21 cellular contexts compared by ENCODE assay signal in genomic region chr5:30928966-30929365, GRCh38.
DNase-seq lines count a peak whose midpoint lies in the region; ATAC-seq, FAIRE-seq and TF ChIP-seq lines count a peak whose summit lies in the region.
"Had no signal": no experiment of that assay in that cellular context is flagged by ENCODE, and none has a peak within 500 bp of the region (broad histone marks: within the 10 kb centered on the region; RNA-seq: fewer than 3 reads in every experiment).

No MANE protein-coding gene starts in this region.

- no peak for FAIRE-seq in HTR-8/SVneo (lab: Jason Lieb, UNC)
- FAIRE-seq: GM12878, GM19239, HepG2 had no signal

- H3K27ac ChIP-seq in HEK293 (ENCODE audit: extremely low read depth, low read depth, low read length): no peak overlapping the region
- H3K27ac ChIP-seq: BLaER1 treated with 17β-estradiol and CSF1 and Interleukin-3, amounts not matched to agents 10 nM and 100 nM; KMS-11 had no signal

- H3K27ac Mint-ChIP-seq in WTC11: peak overlapping the region; percentile 19
- H3K27ac Mint-ChIP-seq in activated T-helper 2 cell treated with anti-CD3 and anti-CD28 coated beads, Interferon-gamma antibody, Interleukin-2, Interleukin-4, amounts not matched to agents 10 μg/mL and 5 μg/mL and 100 μg/mL, durations not matched to agents 14 hours and 24 hours and 36 hours: no peak overlapping the region
- H3K27ac Mint-ChIP-seq: B cell; CD8-positive, alpha-beta T cell; GM23338 had no signal

- H3K4me3 Mint-ChIP-seq in WTC11: no peak overlapping the region
- H3K4me3 Mint-ChIP-seq in activated T-helper 2 cell treated with anti-CD3 and anti-CD28 coated beads, Interferon-gamma antibody, Interleukin-2, Interleukin-4, amounts not matched to agents 10 μg/mL and 5 μg/mL and 100 μg/mL, durations not matched to agents 14 hours and 24 hours and 36 hours (ENCODE audit: low read depth): no peak overlapping the region
- H3K4me3 Mint-ChIP-seq: B cell; CD8-positive, alpha-beta T cell; GM23338 had no signal

- H3K4me1 ChIP-seq in HEK293 (ENCODE audit: control insufficient read depth, insufficient read depth, low read length): no peaks in the 10 kb centered on the region
- H3K4me1 ChIP-seq: BLaER1 treated with 17β-estradiol and CSF1 and Interleukin-3, amounts not matched to agents 10 nM and 100 nM had no signal

- peaks cover 33% of the 10 kb centered on the region for H3K4me1 Mint-ChIP-seq in WTC11
- no peaks in the 10 kb centered on the region for H3K4me1 Mint-ChIP-seq in activated T-helper 2 cell treated with anti-CD3 and anti-CD28 coated beads, Interferon-gamma antibody, Interleukin-2, Interleukin-4, amounts not matched to agents 10 μg/mL and 5 μg/mL and 100 μg/mL, durations not matched to agents 14 hours and 24 hours and 36 hours (ENCODE audit: low read depth)
- H3K4me1 Mint-ChIP-seq: B cell had no signal

- DNase-seq in WTC11 (ENCODE audit: low spot score): no peak
- peak; percentile 3 for DNase-seq in astrocyte of the spinal cord (ENCODE audit: low read depth, low spot score)
- DNase-seq in fibroblast of the aortic adventitia (ENCODE audit: low read depth): peak; percentile 14
- DNase-seq in hippocampal formation (lab: John Stamatoyannopoulos, UW): no peak
- DNase-seq in HTR-8/SVneo (ENCODE audit: insufficient read length, low spot score): no peak
- no peak for DNase-seq in activated T-helper 2 cell treated with anti-CD3 and anti-CD28 coated beads, Interferon-gamma antibody, Interleukin-2, Interleukin-4, amounts not matched to agents 10 μg/mL and 5 μg/mL and 100 μg/mL, durations not matched to agents 14 hours and 24 hours and 36 hours (ENCODE audit: low spot score)
- DNase-seq: Calu3; CD8-positive, alpha-beta T cell; DMS79 treated with DMSO at 0.1 percent for 48 hours; EL; H7 had no signal

- no peaks in the 10 kb centered on the region for H3K9me3 ChIP-seq in HEK293 (ENCODE audit: control insufficient read depth, insufficient read depth, low read depth, low read length)
- H3K9me3 ChIP-seq: BLaER1 treated with 17β-estradiol and CSF1 and Interleukin-3, amounts not matched to agents 10 nM and 100 nM had no signal

- no peaks in the 10 kb centered on the region for H3K36me3 ChIP-seq in HEK293 (ENCODE audit: control insufficient read depth in 2 of 2, insufficient read depth in 1 of 2, low read length in 2 of 2)
- H3K36me3 ChIP-seq: BLaER1 treated with 17β-estradiol and CSF1 and Interleukin-3, amounts not matched to agents 10 nM and 100 nM had no signal

- ATAC-seq in WTC11: no peak
- ATAC-seq in HG03175 (IDR thresholded peaks at IDR 0.05; ENCODE audit: unreplicated experiment): no peak
- ATAC-seq: CD8-positive, alpha-beta T cell; GM12878; GM23338; HCT116; HepG2 had no signal

- no peaks in the 10 kb centered on the region; the same call in 1 of the 2 replicates for H3K27me3 Mint-ChIP-seq in WTC11 (ENCODE audit: low read depth)
- no peaks in the 10 kb centered on the region for H3K27me3 Mint-ChIP-seq in activated T-helper 2 cell treated with anti-CD3 and anti-CD28 coated beads, Interferon-gamma antibody, Interleukin-2, Interleukin-4, amounts not matched to agents 10 μg/mL and 5 μg/mL and 100 μg/mL, durations not matched to agents 14 hours and 24 hours and 36 hours (ENCODE audit: low read depth)
- H3K27me3 Mint-ChIP-seq: B cell had no signal

- H3K4me3 ChIP-seq in HEK293 (ENCODE audit: low read depth, low read length): no peak overlapping the region
- no peak overlapping the region for H3K4me3 ChIP-seq in astrocyte of the spinal cord (ENCODE audit: low read depth, low read length)
- no peak overlapping the region for H3K4me3 ChIP-seq in fibroblast of the aortic adventitia (ENCODE audit: low read depth, low read length)
- H3K4me3 ChIP-seq: BLaER1 treated with 17β-estradiol and CSF1 and Interleukin-3, amounts not matched to agents 10 nM and 100 nM; GM12878; GM23338 had no signal

- POLR2A ChIA-PET in HEK293 (lab: Yijun Ruan, JAX): no interaction called here
- POLR2A ChIA-PET in WTC11 (lab: Charles Lee): no interaction called here

- H3K9me3 Mint-ChIP-seq in WTC11: peaks cover 4% of the 10 kb centered on the region
- H3K9me3 Mint-ChIP-seq in activated T-helper 2 cell treated with anti-CD3 and anti-CD28 coated beads, Interferon-gamma antibody, Interleukin-2, Interleukin-4, amounts not matched to agents 10 μg/mL and 5 μg/mL and 100 μg/mL, durations not matched to agents 14 hours and 24 hours and 36 hours: peaks cover 20% of the 10 kb centered on the region
- H3K9me3 Mint-ChIP-seq: GM23338 had no signal

- H3K36me3 Mint-ChIP-seq in WTC11: no peaks in the 10 kb centered on the region
- no peaks in the 10 kb centered on the region for H3K36me3 Mint-ChIP-seq in activated T-helper 2 cell treated with anti-CD3 and anti-CD28 coated beads, Interferon-gamma antibody, Interleukin-2, Interleukin-4, amounts not matched to agents 10 μg/mL and 5 μg/mL and 100 μg/mL, durations not matched to agents 14 hours and 24 hours and 36 hours (ENCODE audit: low read depth)
- H3K36me3 Mint-ChIP-seq: CD8-positive, alpha-beta T cell had no signal

- TF ChIP-seq CTCF in HEK293 (tag by site-specific recombination; IDR thresholded peaks at IDR 0.05) (no peak), WTC11 (IDR thresholded peaks at IDR 0.05) (no peak), astrocyte of the spinal cord (IDR thresholded peaks at IDR 0.05; ENCODE audit: low read depth, low read length) (no peak), fibroblast of the aortic adventitia (IDR thresholded peaks at IDR 0.05; ENCODE audit: insufficient read depth, low read length) (no peak)

- in situ Hi-C loops in astrocyte of the spinal cord (cut with HindIII; ENCODE audit: low sequenced_read_pairs): no loop called here

- CTCF ChIA-PET in HEK293 (lab: Yijun Ruan, JAX): interaction anchor here (0.6 kb wide), 1 partner anchor 13 kb away, joined by 5 read pairs; no protein-coding TSS in a partner anchor
- CTCF ChIA-PET in WTC11 (lab: Charles Lee): no interaction called here

- intact Hi-C loops in activated T-helper 2 cell treated with anti-CD3 and anti-CD28 coated beads, Interferon-gamma antibody, Interleukin-2, Interleukin-4, amounts not matched to agents 10 μg/mL and 5 μg/mL and 100 μg/mL, durations not matched to agents 14 hours and 24 hours and 36 hours (cut with micrococcal nuclease): no loop called here

TF ChIP-seq in HEK293, 187 proteins besides CTCF, POLR2A, EP300 and RAD21:
- TF ChIP-seq ZNF416 (tag by site-specific recombination; IDR thresholded peaks at IDR 0.05): no peak
- TF ChIP-seq PRDM1 (tag by site-specific recombination; IDR thresholded peaks at IDR 0.05): 0 out of 2 replicates have a peak, but pooled peaks have one; percentile 16
- no peak for TF ChIP-seq ZNF560 (tag by site-specific recombination; IDR thresholded peaks at IDR 0.05; ENCODE audit: borderline replicate concordance)

TF ChIP-seq in WTC11, 78 proteins besides CTCF, POLR2A, EP300 and RAD21 (continues in another document):
- no peak for TF ChIP-seq NFATC4 (CRISPR knock-in tag; IDR thresholded peaks at IDR 0.05)
- TF ChIP-seq STAT6 (CRISPR knock-in tag; conservative IDR thresholded peaks at IDR 0.05; ENCODE audit: low read depth): no peak
- no peak for TF ChIP-seq ZNF263 (CRISPR knock-in tag; IDR thresholded peaks at IDR 0.05; ENCODE audit: low read depth)
- no peak for TF ChIP-seq ZNF138 (CRISPR knock-in tag; conservative IDR thresholded peaks at IDR 0.05)
- no peak for TF ChIP-seq SP1 (CRISPR knock-in tag; conservative IDR thresholded peaks at IDR 0.05)
- TF ChIP-seq NR1H2 (CRISPR knock-in tag; IDR thresholded peaks at IDR 0.05): no peak
- no peak for TF ChIP-seq ZNF232 (CRISPR knock-in tag; IDR thresholded peaks at IDR 0.05)
- TF ChIP-seq CDX4 (CRISPR knock-in tag; IDR thresholded peaks at IDR 0.05; ENCODE audit: borderline replicate concordance): no peak
- no peak for TF ChIP-seq NR2C2 (CRISPR knock-in tag; IDR thresholded peaks at IDR 0.05)
- no peak for TF ChIP-seq GTF2I (CRISPR knock-in tag; conservative IDR thresholded peaks at IDR 0.05)
- TF ChIP-seq RORB (CRISPR knock-in tag; IDR thresholded peaks at IDR 0.05): no peak
- TF ChIP-seq PREB (CRISPR knock-in tag; IDR thresholded peaks at IDR 0.05; ENCODE audit: borderline replicate concordance): no peak
- no peak for TF ChIP-seq ZNF423 (CRISPR knock-in tag; IDR thresholded peaks at IDR 0.05)
- TF ChIP-seq JUN (CRISPR knock-in tag; IDR thresholded peaks at IDR 0.05): no peak
- no peak for TF ChIP-seq SOX15 (CRISPR knock-in tag; IDR thresholded peaks at IDR 0.05)

Comparison
In these comparisons a context has a peak if more than half of its experiments do, and no peak if none do; other contexts are left out.
1. DNase-seq: peak in astrocyte of the spinal cord (single experiment) and fibroblast of the aortic adventitia (single experiment); none in WTC11 (single experiment), hippocampal formation (0 of 2), HTR-8/SVneo (single experiment) and activated T-helper 2 cell treated with anti-CD3 and anti-CD28 coated beads, Interferon-gamma antibody, Interleukin-2, Interleukin-4, amounts not matched to agents 10 μg/mL and 5 μg/mL and 100 μg/mL, durations not matched to agents 14 hours and 24 hours and 36 hours (single experiment).